9 cellular contexts compared by ENCODE assay signal in genomic region chr17:79776378-79777165, GRCh38. TPM values are rescaled to one million over a fixed set of nuclear protein-coding genes. Genes with fewer than 3 reads are reported as not detected.
DNase-seq lines count a peak whose midpoint lies in the region; ATAC-seq, FAIRE-seq and TF ChIP-seq lines count a peak whose summit lies in the region.
"Had no signal": no experiment of that assay in that cellular context is flagged by ENCODE, and none has a peak within 500 bp of the region (broad histone marks: within the 10 kb centered on the region; RNA-seq: fewer than 3 reads in every experiment).

No MANE protein-coding gene starts in this region.

- H3K27ac ChIP-seq in right atrium auricular region (peak overlapping the region; percentile 60 to 68), HepG2 (ENCODE audit: extremely low read length, insufficient read depth, low read length) (peak overlapping the region; percentile 69), upper lobe of left lung (peak overlapping the region; percentile 50 to 81 (median 72))

- H3K9ac ChIP-seq in HepG2 (ENCODE audit: insufficient read depth, low read depth, low read length), result peak overlapping the region; percentile 65

- no peak for TF ChIP-seq RAD21 in HepG2 (CRISPR knock-in tag; IDR thresholded peaks at IDR 0.05)

- H3K4me1 ChIP-seq in right atrium auricular region, result peaks cover 0 to 25% of the 10 kb centered on the region in 2 donors
- H3K4me1 ChIP-seq in HepG2 (ENCODE audit: insufficient read depth, low read length), result peaks cover 77% of the 10 kb centered on the region
- peaks cover 16 to 31% (median 19%) of the 10 kb centered on the region in 4 donors for H3K4me1 ChIP-seq in upper lobe of left lung

- peaks cover 21% of the 10 kb centered on the region for H3K36me3 Mint-ChIP-seq in WTC11

- peaks cover 16% of the 10 kb centered on the region for H3K79me2 ChIP-seq in HepG2 (ENCODE audit: insufficient read depth, low read length)

- DNase-seq in right atrium auricular region (ENCODE audit: low spot score), result no peak
- no peak for DNase-seq in left ventricle myocardium superior
- no peak for DNase-seq in WTC11 (ENCODE audit: low spot score)
- DNase-seq in HepG2 (ENCODE audit: low spot score), result peak; percentile 44
- no peak for DNase-seq in upper lobe of left lung
- no peak for DNase-seq in GM13976 (ENCODE audit: low spot score)
- DNase-seq in urothelium cell line (ENCODE audit: low spot score), result no peak

- H3K4me3 Mint-ChIP-seq in WTC11, result peak overlapping the region; percentile 64

- no peak for ATAC-seq in left ventricle myocardium superior
- no peak for ATAC-seq in WTC11
- ATAC-seq in HepG2, result peak; percentile 14; the same call in 2 of the 3 replicates
- no peak for ATAC-seq in upper lobe of left lung (ENCODE audit: low FRiP score in 2 of 2)
- ATAC-seq in HG03571 (IDR thresholded peaks at IDR 0.05; ENCODE audit: unreplicated experiment), result no peak

- H3K4me3 ChIP-seq in right atrium auricular region (peak overlapping the region; percentile 53 to 65), HepG2 (replicated peaks in 1 of 3; ENCODE audit: insufficient read depth in 1 of 3, low read depth in 2 of 3, low read length in 3 of 3) (peak overlapping the region; percentile 35 to 67 (median 58)), upper lobe of left lung (peak overlapping the region in 2 of 4 donors; percentile 60 to 84)

- FAIRE-seq in HepG2 (lab: Jason Lieb, UNC), result peak; percentile 53
- FAIRE-seq in urothelium cell line (lab: Jason Lieb, UNC), result no peak

- peaks cover 54% of the 10 kb centered on the region for H3K4me1 Mint-ChIP-seq in WTC11

- intact Hi-C loops in left ventricle myocardium superior (cut with micrococcal nuclease) (no loop called here), HepG2 (cut with micrococcal nuclease; ENCODE audit: unreplicated experiment) (loop anchor here (5.0 kb wide), 1 partner anchor 34 kb away; no protein-coding TSS in a partner anchor)

- no peaks in the 10 kb centered on the region for H3K9me3 ChIP-seq in right atrium auricular region
- H3K9me3 ChIP-seq in HepG2 (ENCODE audit: low read length), result no peaks in the 10 kb centered on the region
- no peaks in the 10 kb centered on the region for H3K9me3 ChIP-seq in upper lobe of left lung

- no peaks in the 10 kb centered on the region for H3K36me3 ChIP-seq in right atrium auricular region
- H3K36me3 ChIP-seq in HepG2 (replicated peaks in 1 of 2; ENCODE audit: control insufficient read depth in 1 of 2, insufficient read depth in 2 of 2, low read length in 2 of 2), result peaks cover 9 to 19% of the 10 kb centered on the region in 2 experiments; a peak in 3 of 5 replicates
- no peaks in the 10 kb centered on the region for H3K36me3 ChIP-seq in upper lobe of left lung

- in situ Hi-C loops in HepG2 (cut with HindIII; ENCODE audit: extremely low pct_ligation_motif_present, low pct_unique_long_range_greater_than_20kb), result no loop called here
- in situ Hi-C loops in GM13976 (cut with MboI; ENCODE audit: low sequenced_read_pairs, unreplicated experiment), result no loop called here

- H3K27me3 Mint-ChIP-seq in WTC11 (ENCODE audit: low read depth), result peaks cover 15% of the 10 kb centered on the region

- CTCF ChIA-PET in WTC11 (lab: Charles Lee), result interaction anchor here (1.0 to 6.9 kb wide), 13 partner anchors 10 to 232 kb away, joined by 3 to 83 read pairs (median 4); partner anchors contain the start of gene CBX8
- CTCF ChIA-PET in HepG2 (lab: Yijun Ruan, JAX; ENCODE audit: low intra/inter-chr PET ratio, low total read pairs), result no interaction called here

- TF ChIP-seq POLR2A in HepG2 (IDR thresholded peaks at IDR 0.05; ENCODE audit: insufficient read depth in 1 of 2, low read depth in 2 of 2, low read length in 2 of 2), result 0 out of 4 replicates have a peak, but pooled peaks of 1 of the 2 experiments have one; percentile 26
- no peak for TF ChIP-seq POLR2A in upper lobe of left lung (IDR thresholded peaks at IDR 0.05)

- 3% methylated on average over 13 of the region's 13 CpGs for WGBS in HepG2 (ENCODE audit: low lambda C conversion rate)
- WGBS in upper lobe of left lung, 2 donors, result 46 to 47% methylated on average over 13 of the region's 13 CpGs

- no TSS peak for BruUV-seq in HepG2 (replicated peaks; lab: Mats Ljungman, UMichigan)

- TF ChIP-seq CTCF in right atrium auricular region (IDR thresholded peaks at IDR 0.05), result no peak
- TF ChIP-seq CTCF in WTC11 (IDR thresholded peaks at IDR 0.05), result no peak
- TF ChIP-seq CTCF in HepG2 (CRISPR knock-in tag; IDR thresholded peaks at IDR 0.05), result 0 out of 2 replicates have a peak, but pooled peaks have one; percentile 4
- no peak for TF ChIP-seq CTCF in upper lobe of left lung (IDR thresholded peaks at IDR 0.05)
- no peak for TF ChIP-seq CTCF in GM13976 (IDR thresholded peaks at IDR 0.05; ENCODE audit: borderline replicate concordance, control extremely low read depth, extremely low read depth, insufficient read depth, missing control alignments)

- peak overlapping the region; percentile 92 for H3K4me2 ChIP-seq in HepG2 (ENCODE audit: low read depth, low read length)

- H2AFZ ChIP-seq in HepG2 (ENCODE audit: low read length), result no peak overlapping the region

- TF ChIP-seq EP300 in HepG2 (IDR thresholded peaks at IDR 0.05; ENCODE audit: low read depth in 2 of 2, low read length in 2 of 2) (peak in 1 of 2 experiments; percentile 78; a peak in 2 of 4 replicates), HepG2 (CRISPR knock-in tag; IDR thresholded peaks at IDR 0.05; ENCODE audit: borderline replicate concordance) (no peak), upper lobe of left lung (IDR thresholded peaks at IDR 0.05) (no peak)

- H3K27ac Mint-ChIP-seq in WTC11, result peak overlapping the region; percentile 93

- POLR2A ChIA-PET in WTC11 (lab: Charles Lee), result interaction anchor here (0.5 to 1.0 kb wide), 3 partner anchors 13 to 225 kb away, joined by 3 to 4 read pairs (median 3); no protein-coding TSS in a partner anchor
- POLR2A ChIA-PET in HepG2 (lab: Yijun Ruan, JAX), result interaction anchor here (0.7 to 1.5 kb wide), 3 partner anchors 16 to 34 kb away, joined by 3 to 8 read pairs (median 6); partner anchors contain the start of gene CBX8

- no peaks in the 10 kb centered on the region for H3K9me3 Mint-ChIP-seq in WTC11

- peaks cover 14% of the 10 kb centered on the region; the same call in 1 of the 2 replicates for H4K20me1 ChIP-seq in HepG2 (ENCODE audit: insufficient read depth, low read length)

- peaks cover 0 to 5% of the 10 kb centered on the region in 2 donors for H3K27me3 ChIP-seq in right atrium auricular region
- H3K27me3 ChIP-seq in HepG2 (ENCODE audit: control insufficient read depth in 1 of 2, insufficient read depth in 2 of 2, low read length in 2 of 2), result peaks cover 1 to 11% of the 10 kb centered on the region in 2 experiments; a peak in 3 of 5 replicates
- H3K27me3 ChIP-seq in upper lobe of left lung, result peaks cover 0 to 13% (median 5%) of the 10 kb centered on the region in 4 donors

RNA-seq across cellular contexts. Expression of gene CBX2, which starts 1.4 kb away (rescaled TPM):
- 1 to 10 TPM; 1.0 to 1.7 TPM for total RNA-seq in right atrium auricular region
- 2.9 TPM for total RNA-seq in left ventricle myocardium superior
- total RNA-seq in WTC11 (2021), result 78.1 to 85.5 TPM (median 78.7 TPM) in 3 replicates
- total RNA-seq in HepG2 (2016; rRNA removed; fragmentation: Illumina TruSeq; extraction: Trizol), result 13.0 and 14.5 TPM in 2 replicates
- total RNA-seq in HepG2 (2016; cell fraction: cytosol; rRNA removed; fragmentation: Illumina TruSeq; extraction: Trizol; ENCODE audit: low read depth), result 6.8 and 7.5 TPM in 2 replicates
- 11.8 and 15.7 TPM in 2 replicates for total RNA-seq in HepG2 (2016; cell fraction: insoluble cytoplasmic fraction; rRNA removed; fragmentation: Illumina TruSeq; extraction: Trizol)
- total RNA-seq in HepG2 (2016; cell fraction: membrane; rRNA removed; fragmentation: Illumina TruSeq; extraction: Trizol), result 9.1 and 10.9 TPM in 2 replicates
- total RNA-seq in HepG2 (2016; cell fraction: nucleus; rRNA removed; fragmentation: Illumina TruSeq; extraction: Trizol), result 11.8 and 14.3 TPM in 2 replicates
- 31.1 and 40.2 TPM in 2 replicates for polyA plus RNA-seq in HepG2 (2011; rRNA removed)
- 25.9 and 34.2 TPM in 2 replicates for polyA plus RNA-seq in HepG2 (2011; cell fraction: cytosol; rRNA removed)
- 90.7 and 95.7 TPM in 2 replicates for polyA plus RNA-seq in HepG2 (2011; cell fraction: nucleus; rRNA removed)
- polyA plus RNA-seq in HepG2 (2012), result 41.2 and 46.2 TPM in 2 replicates
- 4.2 and 5.6 TPM in 2 replicates for polyA plus RNA-seq in HepG2 (2016; cell fraction: cytosol; fragmentation: Illumina TruSeq; extraction: Trizol; ENCODE audit: low read depth)
- 9.1 and 12.0 TPM in 2 replicates for polyA plus RNA-seq in HepG2 (2016; cell fraction: insoluble cytoplasmic fraction; fragmentation: Illumina TruSeq; extraction: Trizol; ENCODE audit: low read depth)
- 3.9 and 6.0 TPM in 2 replicates for polyA plus RNA-seq in HepG2 (2016; cell fraction: membrane; fragmentation: Illumina TruSeq; extraction: Trizol; ENCODE audit: low read depth)
- polyA plus RNA-seq in HepG2 (2016; cell fraction: nucleus; fragmentation: Illumina TruSeq; extraction: Trizol; ENCODE audit: insufficient read depth, low read depth), result 18.6 and 21.1 TPM in 2 replicates
- polyA minus RNA-seq in HepG2 (2011; rRNA and poly(A)+ RNA removed; ENCODE audit: low replicate concordance), result 42.9 and 69.2 TPM in 2 replicates
- polyA minus RNA-seq in HepG2 (2011; cell fraction: cytosol; rRNA and poly(A)+ RNA removed), result 31.2 and 31.6 TPM in 2 replicates
- polyA minus RNA-seq in HepG2 (2011; cell fraction: nucleus; rRNA and poly(A)+ RNA removed), result 17.8 and 22.4 TPM in 2 replicates
- total RNA-seq in upper lobe of left lung, result 1 to 10 TPM in 5 of 6 donors, under 1 TPM in 1; 0.89 to 4.7 (median 1.5) TPM

RNA-seq across cellular contexts. Expression of gene CBX8, which starts 20.3 kb away (rescaled TPM):
- total RNA-seq in right atrium auricular region (1 to 10 TPM; 2.7 to 3.0 TPM), left ventricle myocardium superior (8.2 TPM), WTC11 (2021) (1.8 to 2.1 TPM (median 2.0 TPM) in 3 replicates), HepG2 (2016; rRNA removed; fragmentation: Illumina TruSeq; extraction: Trizol) (12.0 and 12.6 TPM in 2 replicates), upper lobe of left lung (10 to 100 TPM in 1 of 6 donors, 1 to 10 TPM in 5; 2.0 to 16.8 (median 8.8) TPM)
- total RNA-seq in HepG2 (2016; cell fraction: cytosol; rRNA removed; fragmentation: Illumina TruSeq; extraction: Trizol; ENCODE audit: low read depth), result 1.3 and 2.4 TPM in 2 replicates
- total RNA-seq in HepG2 (2016; cell fraction: insoluble cytoplasmic fraction; rRNA removed; fragmentation: Illumina TruSeq; extraction: Trizol), result 12.8 and 13.5 TPM in 2 replicates
- 4.8 and 5.6 TPM in 2 replicates for total RNA-seq in HepG2 (2016; cell fraction: membrane; rRNA removed; fragmentation: Illumina TruSeq; extraction: Trizol)
- total RNA-seq in HepG2 (2016; cell fraction: nucleus; rRNA removed; fragmentation: Illumina TruSeq; extraction: Trizol), result 5.7 and 8.6 TPM in 2 replicates
- polyA plus RNA-seq in HepG2 (2011; rRNA removed), result 0.34 and 0.76 TPM in 2 replicates
- 0.72 and 0.99 TPM in 2 replicates for polyA plus RNA-seq in HepG2 (2011; cell fraction: cytosol; rRNA removed)
- 3.4 and 5.0 TPM in 2 replicates for polyA plus RNA-seq in HepG2 (2011; cell fraction: nucleus; rRNA removed)
- 7.4 and 7.7 TPM in 2 replicates for polyA plus RNA-seq in HepG2 (2012)
- 0.54 and 0.80 TPM in 2 replicates for polyA plus RNA-seq in HepG2 (2016; cell fraction: cytosol; fragmentation: Illumina TruSeq; extraction: Trizol; ENCODE audit: low read depth)
- polyA plus RNA-seq in HepG2 (2016; cell fraction: insoluble cytoplasmic fraction; fragmentation: Illumina TruSeq; extraction: Trizol; ENCODE audit: low read depth), result 10.9 and 11.0 TPM in 2 replicates
- 1.4 TPM in 2 replicates for polyA plus RNA-seq in HepG2 (2016; cell fraction: membrane; fragmentation: Illumina TruSeq; extraction: Trizol; ENCODE audit: low read depth)
- polyA plus RNA-seq in HepG2 (2016; cell fraction: nucleus; fragmentation: Illumina TruSeq; extraction: Trizol; ENCODE audit: insufficient read depth, low read depth), result 15.7 and 18.7 TPM in 2 replicates
- polyA minus RNA-seq in HepG2 (2011; rRNA and poly(A)+ RNA removed; ENCODE audit: low replicate concordance), result 1.2 and 1.6 TPM in 2 replicates
- 1.8 and 1.9 TPM in 2 replicates for polyA minus RNA-seq in HepG2 (2011; cell fraction: cytosol; rRNA and poly(A)+ RNA removed)
- 0.77 and 0.87 TPM in 2 replicates for polyA minus RNA-seq in HepG2 (2011; cell fraction: nucleus; rRNA and poly(A)+ RNA removed)

RNA-seq across cellular contexts. Expression of gene ENPP7, which starts 45.8 kb away (rescaled TPM):
- total RNA-seq in right atrium auricular region (not detected), left ventricle myocardium superior (not detected), WTC11 (2021) (0.11 TPM in 1 of 3 replicates, not detected in the others), HepG2 (2016; rRNA removed; fragmentation: Illumina TruSeq; extraction: Trizol) (0.76 and 2.2 TPM in 2 replicates), upper lobe of left lung (under 1 TPM in 1 of 6 donors, not detected in 5; 0.27 TPM)
- 0.30 TPM in 1 of 2 replicates, not detected in the other for total RNA-seq in HepG2 (2016; cell fraction: cytosol; rRNA removed; fragmentation: Illumina TruSeq; extraction: Trizol; ENCODE audit: low read depth)
- 0.54 and 2.3 TPM in 2 replicates for total RNA-seq in HepG2 (2016; cell fraction: insoluble cytoplasmic fraction; rRNA removed; fragmentation: Illumina TruSeq; extraction: Trizol)
- 0.28 and 0.41 TPM in 2 replicates for total RNA-seq in HepG2 (2016; cell fraction: membrane; rRNA removed; fragmentation: Illumina TruSeq; extraction: Trizol)
- total RNA-seq in HepG2 (2016; cell fraction: nucleus; rRNA removed; fragmentation: Illumina TruSeq; extraction: Trizol), result 3.2 and 3.4 TPM in 2 replicates
- 1.1 and 2.2 TPM in 2 replicates for polyA plus RNA-seq in HepG2 (2011; rRNA removed)
- 1.2 and 1.3 TPM in 2 replicates for polyA plus RNA-seq in HepG2 (2011; cell fraction: cytosol; rRNA removed)
- polyA plus RNA-seq in HepG2 (2011; cell fraction: nucleus; rRNA removed), result 5.5 and 5.6 TPM in 2 replicates
- 1.7 and 2.5 TPM in 2 replicates for polyA plus RNA-seq in HepG2 (2012)
- polyA plus RNA-seq in HepG2 (2016; cell fraction: cytosol; fragmentation: Illumina TruSeq; extraction: Trizol; ENCODE audit: low read depth), result 0.20 and 0.24 TPM in 2 replicates
- polyA plus RNA-seq in HepG2 (2016; cell fraction: insoluble cytoplasmic fraction; fragmentation: Illumina TruSeq; extraction: Trizol; ENCODE audit: low read depth), result 0.19 and 0.36 TPM in 2 replicates
- polyA plus RNA-seq in HepG2 (2016; cell fraction: membrane; fragmentation: Illumina TruSeq; extraction: Trizol; ENCODE audit: low read depth), result 0.15 and 0.29 TPM in 2 replicates
- 1.4 and 2.3 TPM in 2 replicates for polyA plus RNA-seq in HepG2 (2016; cell fraction: nucleus; fragmentation: Illumina TruSeq; extraction: Trizol; ENCODE audit: insufficient read depth, low read depth)
- polyA minus RNA-seq in HepG2 (2011; rRNA and poly(A)+ RNA removed; ENCODE audit: low replicate concordance), result 6.6 TPM in 1 of 2 replicates, not detected in the other
- polyA minus RNA-seq in HepG2 (2011; cell fraction: cytosol; rRNA and poly(A)+ RNA removed), result 0.79 and 1.1 TPM in 2 replicates
- 10.6 and 12.7 TPM in 2 replicates for polyA minus RNA-seq in HepG2 (2011; cell fraction: nucleus; rRNA and poly(A)+ RNA removed)
- total RNA-seq: SK-MEL-5 had no signal
